ENCODE assay signal across 17 cellular contexts in genomic region chr4:374298-375160, GRCh38.
"Had no signal": no experiment of that assay in that cellular context is flagged by ENCODE, and none has a peak within 500 bp of the region (broad histone marks: within the 10 kb centered on the region; RNA-seq: fewer than 3 reads in every experiment).

No MANE protein-coding gene starts in this region.

- H3K4me3 ChIP-seq: prostate gland, testis had no signal

- H3K27me3 ChIP-seq: esophagus muscularis mucosa, testis had no signal

- DNase-seq: activated CD4-positive, alpha-beta memory T cell treated with anti-CD3 and anti-CD28 coated beads, Interleukin-2, amount 10 ng/mL, durations not matched to agents 7 days and 5 days; activated CD4-positive, alpha-beta T cell treated with anti-CD3 and anti-CD28 coated beads for 1 hour; activated gamma-delta T cell; activated T-cell treated with anti-CD3 and anti-CD28 coated beads, Interleukin-2, amount 50 U/mL, for 48 hours; anterior cingulate cortex; cerebellar nuclear complex; dermis blood vessel endothelial cell; left colon; occipital lobe; stimulated activated CD4-positive, alpha-beta T cell treated with anti-CD3 and anti-CD28 coated beads, Interleukin-15, amount 100 ng/mL, for 24 hours; stimulated activated CD4-positive, alpha-beta T cell treated with anti-CD3 and anti-CD28 coated beads, Interleukin-4, amount 100 ng/mL, for 24 hours; T1000; testis had no signal

- H3K27ac ChIP-seq: esophagus muscularis mucosa, prostate gland, testis had no signal

- FAIRE-seq: endometrium had no signal

- H3K9me3 ChIP-seq: testis had no signal

- ATAC-seq: left colon; natural killer cell treated with Interleukin-12 subunit alpha and Interleukin-12 subunit beta and Interleukin-15 and Interleukin-18, amount 100 ng/mL, for 72 hours had no signal

- H3K4me1 ChIP-seq: esophagus muscularis mucosa, prostate gland, testis had no signal
